Comparison of ENCODE assay signal across 20 cellular contexts in the genomic region with DNA sequence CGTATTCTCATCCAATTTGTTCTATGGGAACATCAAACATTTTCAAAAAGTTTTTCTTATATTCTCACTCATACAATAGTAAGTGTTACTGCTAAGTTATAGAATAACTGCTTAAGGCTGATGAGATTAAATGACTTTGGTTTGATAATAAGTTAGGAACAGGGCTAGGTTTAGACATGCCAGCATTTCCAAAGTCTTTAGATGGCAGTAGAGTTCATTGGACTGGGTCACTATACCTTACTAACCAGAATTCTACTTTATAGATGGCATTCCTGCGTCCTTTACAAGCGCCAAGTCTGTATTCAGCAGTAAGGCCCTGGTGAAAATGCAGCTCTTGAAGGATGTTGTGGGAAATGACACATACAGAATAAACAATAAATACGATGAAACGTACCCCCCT. TPM values are rescaled to one million over a fixed set of nuclear protein-coding genes. Genes with fewer than 3 reads are reported as not detected.
DNase-seq lines count a peak whose midpoint lies in the region; ATAC-seq and TF ChIP-seq lines count a peak whose summit lies in the region.
"Had no signal": no experiment of that assay in that cellular context is flagged by ENCODE, and none has a peak within 500 bp of the region (broad histone marks: within the 10 kb centered on the region; RNA-seq: fewer than 3 reads in every experiment).

No MANE protein-coding gene starts in this region.

- H3K27ac Mint-ChIP-seq in GM23338 (no peak overlapping the region), endodermal cell (no peak overlapping the region)
- H3K27ac Mint-ChIP-seq in naive thymus-derived CD4-positive, alpha-beta T cell = no peak overlapping the region
- H3K27ac Mint-ChIP-seq: CD4-positive, CD25-positive, alpha-beta regulatory T cell; H9; IgD-negative memory B cell; T-cell had no signal

- H3K9me3 Mint-ChIP-seq in GM23338 (no peaks in the 10 kb centered on the region), endodermal cell (no peaks in the 10 kb centered on the region)
- H3K9me3 Mint-ChIP-seq in naive thymus-derived CD4-positive, alpha-beta T cell = peaks cover 0 to 1% (median 0%) of the 10 kb centered on the region in 11 donors
- H3K9me3 Mint-ChIP-seq: H9, T-cell had no signal

- no peak for TF ChIP-seq POLR2A in uterus (IDR thresholded peaks at IDR 0.05)

- H2AFZ ChIP-seq in GM23338 = no peak overlapping the region

- intact Hi-C loops in Panc1 (cut with micrococcal nuclease; ENCODE audit: unreplicated experiment) (no loop called here), uterus (cut with DNase I; ENCODE audit: low total_unique reads) (no loop called here)
- intact Hi-C loops in naive thymus-derived CD4-positive, alpha-beta T cell (cut with micrococcal nuclease) = no loop called here

- H3K36me3 ChIP-seq in GM23338 (ENCODE audit: insufficient read depth) = no peaks in the 10 kb centered on the region
- no peaks in the 10 kb centered on the region for H3K36me3 ChIP-seq in Panc1 (ENCODE audit: control insufficient read depth, insufficient read depth, low read length)
- H3K36me3 ChIP-seq in endodermal cell (ENCODE audit: control insufficient read depth, insufficient read depth, low read length) = no peaks in the 10 kb centered on the region
- no peaks in the 10 kb centered on the region for H3K36me3 ChIP-seq in naive thymus-derived CD4-positive, alpha-beta T cell (ENCODE audit: control insufficient read depth in 2 of 3, insufficient read depth in 3 of 3, low read length in 3 of 3)
- no peaks in the 10 kb centered on the region for H3K36me3 ChIP-seq in uterus
- H3K36me3 ChIP-seq: BE2C had no signal

- H3K36me3 Mint-ChIP-seq in GM23338 (ENCODE audit: low read depth) (no peaks in the 10 kb centered on the region), endodermal cell (ENCODE audit: low read depth) (peaks cover 8% of the 10 kb centered on the region)
- no peaks in the 10 kb centered on the region for H3K36me3 Mint-ChIP-seq in naive thymus-derived CD4-positive, alpha-beta T cell
- H3K36me3 Mint-ChIP-seq: CD4-positive, CD25-positive, alpha-beta regulatory T cell; IgD-negative memory B cell; T-cell had no signal

- TF ChIP-seq CTCF in GM23338 (conservative IDR thresholded peaks at IDR 0.05; ENCODE audit: low read depth in 2 of 2) (no peak; a peak in 1 of 4 replicates), Panc1 (IDR thresholded peaks at IDR 0.05) (peak; percentile 22; the same call in 1 of the 2 replicates), endodermal cell (conservative IDR thresholded peaks at IDR 0.05) (peak; percentile 52), uterus (IDR thresholded peaks at IDR 0.05) (no peak)

- no peaks in the 10 kb centered on the region for H3K4me1 Mint-ChIP-seq in GM23338
- H3K4me1 Mint-ChIP-seq in endodermal cell = no peaks in the 10 kb centered on the region
- H3K4me1 Mint-ChIP-seq in naive thymus-derived CD4-positive, alpha-beta T cell = no peaks in the 10 kb centered on the region
- H3K4me1 Mint-ChIP-seq: CD4-positive, CD25-positive, alpha-beta regulatory T cell; H9; IgD-negative memory B cell; T-cell had no signal

- TF ChIP-seq EP300 in Ishikawa (IDR thresholded peaks at IDR 0.05; ENCODE audit: borderline replicate concordance) = no peak

- no peak overlapping the region for H3K27ac ChIP-seq in GM23338 (ENCODE audit: low read depth)
- no peak overlapping the region for H3K27ac ChIP-seq in Panc1 (ENCODE audit: low read length)
- H3K27ac ChIP-seq in endodermal cell (ENCODE audit: low read depth, low read length) = no peak overlapping the region
- no peak overlapping the region for H3K27ac ChIP-seq in naive thymus-derived CD4-positive, alpha-beta T cell (ENCODE audit: low read depth, low read length)
- no peak overlapping the region for H3K27ac ChIP-seq in uterus

- ATAC-seq in GM23338 (no peak), Panc1 (no peak)
- ATAC-seq in naive thymus-derived CD4-positive, alpha-beta T cell = no peak
- ATAC-seq: SK-N-SH treated with all-trans-retinoic acid at 6 μM for 48 hours, T-cell had no signal

- peak; percentile 10 for DNase-seq in GM23338 (ENCODE audit: low spot score)
- DNase-seq in Panc1 (ENCODE audit: low read depth, low spot score) = no peak
- DNase-seq in endodermal cell = no peak
- DNase-seq in naive thymus-derived CD4-positive, alpha-beta T cell = no peak
- DNase-seq in T1000 (lab: John Stamatoyannopoulos, UW) = no peak
- DNase-seq in uterus = no peak
- DNase-seq: BE2C; CD4-positive, CD25-positive, alpha-beta regulatory T cell; EL; H9; Karpas-422; NCI-H187; NCI-H345; NCI-H524; NCI-H774; SIG-M5; T-cell had no signal

- in situ Hi-C loops in Panc1 (cut with HindIII; ENCODE audit: low pct_unique_long_range_greater_than_20kb, low sequenced_read_pairs) = no loop called here

- no peaks in the 10 kb centered on the region for H3F3A ChIP-seq in GM23338 (replicated peaks; ENCODE audit: low read depth)

- 98% methylated on average over 5 of the region's 5 CpGs; no CpG with 5 or more reads in 1 of the 2 experiments for WGBS in endodermal cell (ENCODE audit: insufficient coverage in 1 of 2, insufficient read length in 1 of 2), 2 experiments

- no peak overlapping the region for H3K4me2 ChIP-seq in GM23338

- H3K9me3 ChIP-seq in Panc1 (ENCODE audit: control insufficient read depth, insufficient read depth, low read depth, low read length) = no peaks in the 10 kb centered on the region
- H3K9me3 ChIP-seq in endodermal cell (ENCODE audit: control insufficient read depth, low read length) = no peaks in the 10 kb centered on the region
- no peaks in the 10 kb centered on the region for H3K9me3 ChIP-seq in naive thymus-derived CD4-positive, alpha-beta T cell (ENCODE audit: control insufficient read depth in 2 of 3, low read length in 3 of 3)
- no peaks in the 10 kb centered on the region for H3K9me3 ChIP-seq in uterus
- H3K9me3 ChIP-seq: BE2C had no signal

- no peak overlapping the region for H3K9ac ChIP-seq in endodermal cell (ENCODE audit: extremely low read depth, low read length, poor library complexity, severe bottlenecking)

- no peaks in the 10 kb centered on the region for H3K27me3 Mint-ChIP-seq in GM23338 (ENCODE audit: insufficient read depth, low read depth, poor library complexity)
- no peaks in the 10 kb centered on the region for H3K27me3 Mint-ChIP-seq in endodermal cell (ENCODE audit: insufficient read depth)
- H3K27me3 Mint-ChIP-seq in naive thymus-derived CD4-positive, alpha-beta T cell = peaks cover 0 to 11% (median 0%) of the 10 kb centered on the region in 5 donors

- POLR2A ChIA-PET in Panc1 (lab: Charles Lee) = no interaction called here
- POLR2A ChIA-PET in naive thymus-derived CD4-positive, alpha-beta T cell (lab: Charles Lee) = no interaction called here

- H3K27me3 ChIP-seq in GM23338 (ENCODE audit: insufficient read depth) (no peaks in the 10 kb centered on the region), Panc1 (ENCODE audit: control insufficient read depth, insufficient read depth, low read length) (no peaks in the 10 kb centered on the region), endodermal cell (ENCODE audit: control insufficient read depth, insufficient read depth, low read length, poor library complexity, severe bottlenecking) (no peaks in the 10 kb centered on the region), uterus (no peaks in the 10 kb centered on the region)
- H3K27me3 ChIP-seq in naive thymus-derived CD4-positive, alpha-beta T cell (ENCODE audit: control insufficient read depth in 2 of 2, insufficient read depth in 2 of 2, low read length in 2 of 2) = no peaks in the 10 kb centered on the region
- H3K27me3 ChIP-seq: BE2C had no signal

- no peaks in the 10 kb centered on the region for H4K20me1 ChIP-seq in GM23338 (replicated peaks; ENCODE audit: insufficient read depth)

- H3K79me2 ChIP-seq in GM23338 (replicated peaks; ENCODE audit: insufficient read depth) = no peaks in the 10 kb centered on the region

- no peaks in the 10 kb centered on the region for H3K9me2 ChIP-seq in GM23338 (ENCODE audit: insufficient read depth)

- CTCF ChIA-PET in Panc1 (lab: Charles Lee) = no interaction called here
- CTCF ChIA-PET in naive thymus-derived CD4-positive, alpha-beta T cell (lab: Charles Lee) = no interaction called here

- no peak overlapping the region for H3K4me3 ChIP-seq in GM23338
- H3K4me3 ChIP-seq in Panc1 (ENCODE audit: low read depth in 2 of 2, low read length in 2 of 2) = no peak overlapping the region
- H3K4me3 ChIP-seq in endodermal cell (ENCODE audit: low read length) = no peak overlapping the region
- H3K4me3 ChIP-seq in naive thymus-derived CD4-positive, alpha-beta T cell (ENCODE audit: low read length) = no peak overlapping the region
- no peak overlapping the region for H3K4me3 ChIP-seq in uterus

- no TSS peak for BruUV-seq in Panc1 (replicated peaks; lab: Mats Ljungman, UMichigan)

- TF ChIP-seq RAD21 in Ishikawa (IDR thresholded peaks at IDR 0.05; ENCODE audit: low read depth) = 0 out of 2 replicates have a peak, but pooled peaks have one; percentile 18

- no peaks in the 10 kb centered on the region for H3K4me1 ChIP-seq in GM23338 (ENCODE audit: insufficient read depth)
- H3K4me1 ChIP-seq in Panc1 (ENCODE audit: control insufficient read depth, insufficient read depth, low read length) = no peaks in the 10 kb centered on the region
- no peaks in the 10 kb centered on the region for H3K4me1 ChIP-seq in endodermal cell (ENCODE audit: control insufficient read depth, insufficient read depth, low read length)
- no peaks in the 10 kb centered on the region for H3K4me1 ChIP-seq in naive thymus-derived CD4-positive, alpha-beta T cell (ENCODE audit: control insufficient read depth in 2 of 2, insufficient read depth in 2 of 2, low read length in 2 of 2)
- H3K4me1 ChIP-seq in uterus = no peaks in the 10 kb centered on the region
- H3K4me1 ChIP-seq: BE2C had no signal

- H3K4me3 Mint-ChIP-seq in GM23338 (no peak overlapping the region), endodermal cell (no peak overlapping the region)
- H3K4me3 Mint-ChIP-seq in naive thymus-derived CD4-positive, alpha-beta T cell = no peak overlapping the region
- H3K4me3 Mint-ChIP-seq: CD4-positive, CD25-positive, alpha-beta regulatory T cell; H9; IgD-negative memory B cell; T-cell had no signal

TF ChIP-seq in GM23338, 12 proteins besides CTCF, POLR2A, EP300 and RAD21 (continues in another document):
- TF ChIP-seq JUNB (IDR thresholded peaks at IDR 0.05; ENCODE audit: unreplicated experiment) (no peak), EZH2phosphoT487 (IDR thresholded peaks at IDR 0.05; ENCODE audit: unreplicated experiment) (no peak), STAT1 (IDR thresholded peaks at IDR 0.05; ENCODE audit: unreplicated experiment) (no peak)

TF ChIP-seq in Ishikawa, 13 proteins besides CTCF, POLR2A, EP300 and RAD21 (continues in another document):
- TF ChIP-seq YY1 (IDR thresholded peaks at IDR 0.05; ENCODE audit: low read depth) (no peak), CEBPB (IDR thresholded peaks at IDR 0.05) (no peak), CREB1 (IDR thresholded peaks at IDR 0.05; ENCODE audit: low read depth) (no peak)

RNA-seq across cellular contexts. Expression of gene PLAAT1, which starts 21.7 kb away (rescaled TPM):
- total RNA-seq in GM23338 (2014; rRNA removed; shearing (Covaris generic)) = 5.4 and 6.6 TPM in 2 replicates
- polyA plus RNA-seq in GM23338 (2016; fragmentation: Nextera tagmentation; extraction: Ambion mirVana) = 6.6 and 6.7 TPM in 2 replicates
- total RNA-seq in Panc1 (2021; ENCODE audit: unreplicated experiment) = 3.9 TPM
- 2.4 TPM for polyA plus RNA-seq in Panc1 (2012; ENCODE audit: insufficient read length)
- 1 to 10 TPM; 3.1 to 4.9 TPM for total RNA-seq in endodermal cell
- 4.2 TPM for polyA plus RNA-seq in endodermal cell (2013, experiment 1 of 2)
- 3.8 TPM for polyA plus RNA-seq in endodermal cell (2013, experiment 2 of 2)
- not detected for total RNA-seq in naive thymus-derived CD4-positive, alpha-beta T cell
- polyA plus RNA-seq in naive thymus-derived CD4-positive, alpha-beta T cell = not detected
- 1 to 10 TPM in 1 of 4 donors, not detected in 3; 1.4 TPM for total RNA-seq in uterus
- total RNA-seq: CD4-positive, CD25-positive, alpha-beta regulatory T cell; T-cell had no signal
- polyA plus RNA-seq: CD4-positive, CD25-positive, alpha-beta regulatory T cell; IgD-negative memory B cell had no signal

Comparison
In these comparisons a context has a peak if more than half of its experiments do, and no peak if none do; other contexts are left out.
1. CTCF ChIP-seq: peak in Panc1 (single experiment) and endodermal cell (single experiment); none in GM23338 (0 of 2) and uterus (0 of 4).